In the genomic region with DNA sequence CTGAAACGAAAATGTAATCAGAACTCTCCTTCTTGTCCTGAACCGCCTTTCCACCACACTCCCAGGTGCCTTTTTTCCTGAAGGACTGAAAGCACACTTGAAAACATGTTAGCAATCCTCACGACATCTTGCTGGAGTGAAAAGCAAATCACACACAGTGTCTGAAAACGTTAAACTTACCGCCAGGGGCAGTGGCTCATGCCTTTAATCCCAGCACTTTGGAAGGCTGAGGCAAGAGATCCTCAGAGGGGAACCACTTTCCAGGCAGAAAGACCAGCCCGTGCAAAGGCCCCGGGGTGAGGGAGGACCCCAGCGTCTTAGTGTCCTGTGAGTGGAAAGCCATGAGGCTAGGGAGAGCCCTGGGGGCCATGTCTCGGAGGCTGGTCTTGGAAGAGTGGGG, we compare ENCODE assay signal across 34 cellular contexts.
"Had no signal": no experiment of that assay in that cellular context is flagged by ENCODE, and none has a peak within 500 bp of the region (broad histone marks: within the 10 kb centered on the region; RNA-seq: fewer than 3 reads in every experiment).

No MANE protein-coding gene starts in this region.

- H3K27me3 ChIP-seq: adrenal gland, body of pancreas, cardiac muscle cell, esophagus muscularis mucosa, foreskin keratinocyte, gastrocnemius medialis, heart left ventricle had no signal

- H3K4me3 ChIP-seq: adrenal gland, body of pancreas, cardiac muscle cell, coronary artery, esophagus muscularis mucosa, gastrocnemius medialis, heart left ventricle had no signal

- H3K27me3 Mint-ChIP-seq: activated CD4-positive, alpha-beta memory T cell treated with anti-CD3 and anti-CD28 coated beads for 36 hours; activated CD4-positive, alpha-beta T cell treated with anti-CD3 and anti-CD28 coated beads for 36 hours; activated CD4-positive, alpha-beta T cell treated with anti-CD3 and anti-CD28 coated beads, Interleukin-2, amount 10 ng/mL, durations not matched to agents 24 days and 14 days; activated naive CD4-positive, alpha-beta T cell treated with anti-CD3 and anti-CD28 coated beads, Interleukin-2, amount 50 U/mL, for 24 hours; activated naive CD8-positive, alpha-beta T cell treated with anti-CD3 and anti-CD28 coated beads for 36 hours; activated naive CD8-positive, alpha-beta T cell treated with anti-CD3 and anti-CD28 coated beads, Interleukin-2, amount 50 U/mL, for 24 hours; central memory CD8-positive, alpha-beta T cell; effector memory CD8-positive, alpha-beta T cell had no signal

- ATAC-seq: activated CD4-positive, alpha-beta T cell treated with anti-CD3 and anti-CD28 coated beads for 36 hours; activated CD8-positive, alpha-beta memory T cell treated with anti-CD3 and anti-CD28 coated beads, Interleukin-2, amount 10 ng/mL, durations not matched to agents 7 days and 5 days; activated CD8-positive, alpha-beta T cell treated with anti-CD3 and anti-CD28 coated beads, Interleukin-2, amount 10 ng/mL, durations not matched to agents 7 days and 5 days; activated naive CD8-positive, alpha-beta T cell treated with anti-CD3 and anti-CD28 coated beads, Interleukin-2, amount 50 U/mL, for 24 hours; body of pancreas; effector memory CD8-positive, alpha-beta T cell; foreskin keratinocyte; gastrocnemius medialis; heart left ventricle had no signal

- H3K36me3 Mint-ChIP-seq: activated CD4-positive, alpha-beta memory T cell treated with anti-CD3 and anti-CD28 coated beads for 36 hours; activated CD8-positive, alpha-beta memory T cell treated with anti-CD3 and anti-CD28 coated beads, Interleukin-2, amount 10 ng/mL, durations not matched to agents 7 days and 5 days; activated naive CD4-positive, alpha-beta T cell treated with anti-CD3 and anti-CD28 coated beads, Interleukin-2, amount 50 U/mL, for 24 hours; activated naive CD8-positive, alpha-beta T cell treated with anti-CD3 and anti-CD28 coated beads for 36 hours had no signal

- H3K27ac ChIP-seq: adrenal gland, body of pancreas, cardiac muscle cell, coronary artery, esophagus muscularis mucosa, foreskin keratinocyte, gastrocnemius medialis, heart left ventricle had no signal

- H3K4me3 Mint-ChIP-seq: activated CD4-positive, alpha-beta memory T cell treated with anti-CD3 and anti-CD28 coated beads for 36 hours; activated CD4-positive, alpha-beta T cell treated with anti-CD3 and anti-CD28 coated beads for 36 hours; activated CD4-positive, alpha-beta T cell treated with anti-CD3 and anti-CD28 coated beads, Interleukin-2, amount 10 ng/mL, durations not matched to agents 24 days and 14 days; activated CD8-positive, alpha-beta memory T cell treated with anti-CD3 and anti-CD28 coated beads, Interleukin-2, amount 10 ng/mL, durations not matched to agents 7 days and 5 days; activated CD8-positive, alpha-beta T cell treated with anti-CD3 and anti-CD28 coated beads, Interleukin-2, amount 10 ng/mL, durations not matched to agents 7 days and 5 days; activated naive CD4-positive, alpha-beta T cell treated with anti-CD3 and anti-CD28 coated beads for 36 hours; activated naive CD8-positive, alpha-beta T cell treated with anti-CD3 and anti-CD28 coated beads for 36 hours; activated naive CD8-positive, alpha-beta T cell treated with anti-CD3 and anti-CD28 coated beads, Interleukin-2, amount 50 U/mL, for 24 hours; activated T-helper 1 cell treated with anti-CD3 and anti-CD28 coated beads, Interleukin-12 subunit alpha, Interleukin-12 subunit beta, Interleukin-2, Interleukin-4 antibody, amounts not matched to agents 30 ng/mL and 10 ng/mL and 1 ng/mL, durations not matched to agents 14 hours and 24 hours and 36 hours; central memory CD8-positive, alpha-beta T cell; dendritic cell treated with granulocyte-macrophage colony-stimulating factor and Interleukin-4, amounts not matched to agents 40 ng/mL and 50 ng/mL, for 4 days had no signal

- H3K27ac Mint-ChIP-seq: activated CD4-positive, alpha-beta memory T cell treated with anti-CD3 and anti-CD28 coated beads for 36 hours; activated CD4-positive, alpha-beta T cell treated with anti-CD3 and anti-CD28 coated beads for 36 hours; activated CD4-positive, alpha-beta T cell treated with anti-CD3 and anti-CD28 coated beads, Interleukin-2, amount 10 ng/mL, durations not matched to agents 24 days and 14 days; activated CD8-positive, alpha-beta memory T cell treated with anti-CD3 and anti-CD28 coated beads, Interleukin-2, amount 10 ng/mL, durations not matched to agents 7 days and 5 days; activated CD8-positive, alpha-beta T cell treated with anti-CD3 and anti-CD28 coated beads, Interleukin-2, amount 10 ng/mL, durations not matched to agents 7 days and 5 days; activated naive CD4-positive, alpha-beta T cell treated with anti-CD3 and anti-CD28 coated beads for 36 hours; activated naive CD4-positive, alpha-beta T cell treated with anti-CD3 and anti-CD28 coated beads, Interleukin-2, amount 50 U/mL, for 24 hours; activated naive CD8-positive, alpha-beta T cell treated with anti-CD3 and anti-CD28 coated beads for 36 hours; activated naive CD8-positive, alpha-beta T cell treated with anti-CD3 and anti-CD28 coated beads, Interleukin-2, amount 50 U/mL, for 24 hours; activated T-helper 1 cell treated with anti-CD3 and anti-CD28 coated beads, Interleukin-12 subunit alpha, Interleukin-12 subunit beta, Interleukin-2, Interleukin-4 antibody, amounts not matched to agents 30 ng/mL and 10 ng/mL and 1 ng/mL, durations not matched to agents 14 hours and 24 hours and 36 hours; activated T-helper 2 cell treated with anti-CD3 and anti-CD28 coated beads, Interferon-gamma antibody, Interleukin-2, Interleukin-4, amounts not matched to agents 10 μg/mL and 5 μg/mL and 100 μg/mL, durations not matched to agents 14 hours and 24 hours and 36 hours; dendritic cell treated with granulocyte-macrophage colony-stimulating factor and Interleukin-4, amounts not matched to agents 40 ng/mL and 50 ng/mL, for 4 days had no signal

- DNase-seq: activated CD4-positive, alpha-beta memory T cell treated with anti-CD3 and anti-CD28 coated beads for 36 hours; activated CD4-positive, alpha-beta T cell treated with anti-CD3 and anti-CD28 coated beads for 36 hours; activated CD4-positive, alpha-beta T cell treated with anti-CD3 and anti-CD28 coated beads, Interleukin-2, amount 10 ng/mL, durations not matched to agents 24 days and 14 days; activated CD4-positive, CD25-positive, alpha-beta regulatory T cell; activated CD4-positive, CD25-positive, alpha-beta regulatory T cell treated with anti-CD3 and anti-CD28 coated beads, Interleukin-2, amount 50 U/mL, for 72 hours; activated CD8-positive, alpha-beta memory T cell treated with anti-CD3 and anti-CD28 coated beads, Interleukin-2, amount 10 ng/mL, durations not matched to agents 7 days and 5 days; activated CD8-positive, alpha-beta memory T cell treated with anti-CD3 and anti-CD28 coated beads, Interleukin-2, amount 50 U/mL, for 4 hours; activated CD8-positive, alpha-beta T cell treated with anti-CD3 and anti-CD28 coated beads, Interleukin-2, amount 10 ng/mL, durations not matched to agents 7 days and 5 days; activated effector memory CD4-positive, alpha-beta T cell treated with anti-CD3 and anti-CD28 coated beads, Interleukin-2, amount 50 U/mL, for 16 hours; activated naive CD4-positive, alpha-beta T cell treated with anti-CD3 and anti-CD28 coated beads for 36 hours; activated naive CD8-positive, alpha-beta T cell treated with anti-CD3 and anti-CD28 coated beads for 36 hours; activated naive CD8-positive, alpha-beta T cell treated with anti-CD3 and anti-CD28 coated beads, Interleukin-2, amount 50 U/mL, for 24 hours; activated T-cell treated with anti-CD3 and anti-CD28 coated beads, Interleukin-2, amount 50 U/mL, for 1 hour; activated T-cell treated with anti-CD3 and anti-CD28 coated beads, Interleukin-2, amount 50 U/mL, for 48 hours; adrenal gland; amygdala; aorta; body of pancreas; effector CD4-positive, alpha-beta T cell; effector memory CD8-positive, alpha-beta T cell; erythroblast; foreskin keratinocyte; gastrocnemius medialis; glutamatergic neuron; heart left ventricle; T-helper 2 cell had no signal

- H3K36me3 ChIP-seq: adrenal gland, cardiac muscle cell, gastrocnemius medialis had no signal

- H3K4me1 ChIP-seq: body of pancreas, foreskin keratinocyte, gastrocnemius medialis had no signal

- H3K9me3 Mint-ChIP-seq: activated CD4-positive, alpha-beta memory T cell treated with anti-CD3 and anti-CD28 coated beads for 36 hours; activated CD4-positive, alpha-beta T cell treated with anti-CD3 and anti-CD28 coated beads, Interleukin-2, amount 10 ng/mL, durations not matched to agents 24 days and 14 days; activated naive CD4-positive, alpha-beta T cell treated with anti-CD3 and anti-CD28 coated beads for 36 hours; activated naive CD4-positive, alpha-beta T cell treated with anti-CD3 and anti-CD28 coated beads, Interleukin-2, amount 50 U/mL, for 24 hours; activated naive CD8-positive, alpha-beta T cell treated with anti-CD3 and anti-CD28 coated beads for 36 hours; activated naive CD8-positive, alpha-beta T cell treated with anti-CD3 and anti-CD28 coated beads, Interleukin-2, amount 50 U/mL, for 24 hours; activated T-helper 1 cell treated with anti-CD3 and anti-CD28 coated beads, Interleukin-12 subunit alpha, Interleukin-12 subunit beta, Interleukin-2, Interleukin-4 antibody, amounts not matched to agents 30 ng/mL and 10 ng/mL and 1 ng/mL, durations not matched to agents 14 hours and 24 hours and 36 hours; activated T-helper 2 cell treated with anti-CD3 and anti-CD28 coated beads, Interferon-gamma antibody, Interleukin-2, Interleukin-4, amounts not matched to agents 10 μg/mL and 5 μg/mL and 100 μg/mL, durations not matched to agents 14 hours and 24 hours and 36 hours; central memory CD8-positive, alpha-beta T cell; dendritic cell treated with granulocyte-macrophage colony-stimulating factor and Interleukin-4, amounts not matched to agents 40 ng/mL and 50 ng/mL, for 4 days; effector memory CD8-positive, alpha-beta T cell had no signal

- H3K9me3 ChIP-seq: adrenal gland, body of pancreas, esophagus muscularis mucosa, gastrocnemius medialis, heart left ventricle had no signal
